Comparison of ENCODE assay signal across 7 cellular contexts in genomic region chr3:43378066-43378935, GRCh38.
DNase-seq lines count a peak whose midpoint lies in the region; ATAC-seq, FAIRE-seq and TF ChIP-seq lines count a peak whose summit lies in the region.

No MANE protein-coding gene starts in this region.

- H3K36me3 ChIP-seq in ascending aorta = no peaks in the 10 kb centered on the region
- H3K36me3 ChIP-seq in HepG2 (replicated peaks in 1 of 2; ENCODE audit: control insufficient read depth in 1 of 2, insufficient read depth in 2 of 2, low read length in 2 of 2) = no peaks in the 10 kb centered on the region

- H3K27ac ChIP-seq in HL-60 (replicated peaks) = no peak overlapping the region
- peak overlapping the region; percentile 62 to 79 for H3K27ac ChIP-seq in ascending aorta
- H3K27ac ChIP-seq in HepG2 (ENCODE audit: extremely low read length, insufficient read depth, low read length) = no peak overlapping the region

- ATAC-seq in GM18867 (IDR thresholded peaks at IDR 0.05; ENCODE audit: unreplicated experiment) (peak; percentile 78), HepG2 (peak; percentile 84)

- BruUV-seq in HepG2 (replicated peaks; lab: Mats Ljungman, UMichigan) = no TSS peak

- 90% methylated on average over 2 of the region's 2 CpGs for WGBS in HepG2 (ENCODE audit: low lambda C conversion rate)

- H3K9me3 ChIP-seq in ascending aorta (no peaks in the 10 kb centered on the region), HepG2 (ENCODE audit: low read length) (no peaks in the 10 kb centered on the region)

- TF ChIP-seq POLR2A in HepG2 (IDR thresholded peaks at IDR 0.05; ENCODE audit: insufficient read depth in 1 of 2, low read depth in 2 of 2, low read length in 2 of 2) = no peak

- no peak overlapping the region for H3K9ac ChIP-seq in HepG2 (ENCODE audit: insufficient read depth, low read depth, low read length)

- H3K27me3 ChIP-seq in HL-60 (ENCODE audit: insufficient read depth, poor library complexity, severe bottlenecking) (no peaks in the 10 kb centered on the region), ascending aorta (no peaks in the 10 kb centered on the region), HepG2 (ENCODE audit: control insufficient read depth in 1 of 2, insufficient read depth in 2 of 2, low read length in 2 of 2) (no peaks in the 10 kb centered on the region)

- H3K4me3 ChIP-seq in HL-60 (replicated peaks; ENCODE audit: insufficient read depth, low read length) (no peak overlapping the region), ascending aorta (no peak overlapping the region), HepG2 (replicated peaks in 1 of 3; ENCODE audit: insufficient read depth in 1 of 3, low read depth in 2 of 3, low read length in 3 of 3) (no peak overlapping the region)

- H4K20me1 ChIP-seq in HepG2 (ENCODE audit: insufficient read depth, low read length) = no peaks in the 10 kb centered on the region

- CTCF ChIA-PET in HepG2 (lab: Yijun Ruan, JAX; ENCODE audit: low intra/inter-chr PET ratio, low total read pairs) = interaction anchor here (1.1 to 2.5 kb wide), 3 partner anchors 107 to 216 kb away, joined by 3 to 10 read pairs (median 5); no protein-coding TSS in a partner anchor

- H3K4me1 ChIP-seq in ascending aorta (peaks cover 4 to 19% of the 10 kb centered on the region in 2 donors), HepG2 (ENCODE audit: insufficient read depth, low read length) (no peaks in the 10 kb centered on the region; the same call in 1 of the 2 replicates)

- TF ChIP-seq EP300 in HepG2 (IDR thresholded peaks at IDR 0.05; ENCODE audit: low read depth in 2 of 2, low read length in 2 of 2) = no peak
- TF ChIP-seq EP300 in HepG2 (CRISPR knock-in tag; IDR thresholded peaks at IDR 0.05; ENCODE audit: borderline replicate concordance) = no peak

- FAIRE-seq in HepG2 (lab: Jason Lieb, UNC) = peak; percentile 49

- in situ Hi-C loops in HepG2 (cut with HindIII; ENCODE audit: extremely low pct_ligation_motif_present, low pct_unique_long_range_greater_than_20kb) = loop anchor here (5.0 kb wide), 1 partner anchor 156 kb away; no protein-coding TSS in a partner anchor

- intact Hi-C loops in ascending aorta (cut with DNase I) (no loop called here), HepG2 (cut with micrococcal nuclease; ENCODE audit: unreplicated experiment) (loop anchor here (1.0 to 2.0 kb wide), 3 partner anchors 155 to 418 kb away; no protein-coding TSS in a partner anchor)

- H2AFZ ChIP-seq in HepG2 (ENCODE audit: low read length) = no peak overlapping the region

- peak in 1 of 2 experiments; percentile 60 for DNase-seq in HL-60 (ENCODE audit: low read depth in 1 of 2, low spot score in 1 of 2)
- peak; percentile 27 to 72 (median 54) for DNase-seq in T-helper 1 cell
- DNase-seq in ascending aorta (ENCODE audit: low spot score in 2 of 2) = no peak
- peak; percentile 31 for DNase-seq in HepG2 (ENCODE audit: low spot score)
- DNase-seq in stimulated activated CD8-positive, alpha-beta memory T cell treated with anti-CD3 and anti-CD28 coated beads, Interleukin-2, amount 100 ng/mL, for 48 hours (ENCODE audit: low read depth in 2 of 2) = peak; percentile 23 to 47
- no peak for DNase-seq in epidermal melanocyte (ENCODE audit: insufficient read length, low spot score)

- TF ChIP-seq RAD21 in HepG2 (CRISPR knock-in tag; IDR thresholded peaks at IDR 0.05) = peak; percentile 68

- POLR2A ChIA-PET in HepG2 (lab: Yijun Ruan, JAX) = no interaction called here

- no peaks in the 10 kb centered on the region for H3K79me2 ChIP-seq in HepG2 (ENCODE audit: insufficient read depth, low read length)

- H3K4me2 ChIP-seq in HepG2 (ENCODE audit: low read depth, low read length) = no peak overlapping the region

- TF ChIP-seq CTCF in HL-60 (IDR thresholded peaks at IDR 0.05; ENCODE audit: insufficient read depth, low read length) (peak; percentile 52), ascending aorta (IDR thresholded peaks at IDR 0.05) (peak; percentile 24 to 40 (median 34)), HepG2 (CRISPR knock-in tag; IDR thresholded peaks at IDR 0.05) (peak; percentile 80)

TF ChIP-seq in HepG2, 621 proteins besides CTCF, POLR2A, EP300 and RAD21 (continues in another document):
- TF ChIP-seq, protein P1, sequence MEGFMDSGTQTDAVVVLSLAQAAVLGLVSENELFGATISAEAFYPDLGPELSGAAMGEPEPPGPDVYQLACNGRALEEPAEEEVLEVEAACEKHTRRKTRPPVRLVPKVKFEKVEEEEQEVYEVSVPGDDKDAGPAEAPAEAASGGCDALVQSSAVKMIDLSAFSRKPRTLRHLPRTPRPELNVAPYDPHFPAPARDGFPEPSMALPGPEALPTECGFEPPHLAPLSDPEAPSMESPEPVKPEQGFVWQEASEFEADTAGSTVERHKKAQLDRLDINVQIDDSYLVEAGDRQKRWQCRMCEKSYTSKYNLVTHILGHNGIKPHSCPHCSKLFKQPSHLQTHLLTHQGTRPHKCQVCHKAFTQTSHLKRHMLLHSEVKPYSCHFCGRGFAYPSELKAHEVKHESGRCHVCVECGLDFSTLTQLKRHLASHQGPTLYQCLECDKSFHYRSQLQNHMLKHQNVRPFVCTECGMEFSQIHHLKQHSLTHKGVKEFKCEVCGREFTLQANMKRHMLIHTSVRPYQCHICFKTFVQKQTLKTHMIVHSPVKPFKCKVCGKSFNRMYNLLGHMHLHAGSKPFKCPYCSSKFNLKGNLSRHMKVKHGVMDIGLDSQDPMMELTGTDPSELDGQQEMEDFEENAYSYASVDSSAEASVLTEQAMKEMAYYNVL (CRISPR knock-in tag; IDR thresholded peaks at IDR 0.05; ENCODE audit: borderline replicate concordance) = no peak
- TF ChIP-seq ZNF317 (CRISPR knock-in tag; IDR thresholded peaks at IDR 0.05) = no peak
- no peak for TF ChIP-seq ZNF33A (CRISPR knock-in tag; IDR thresholded peaks at IDR 0.05; ENCODE audit: borderline replicate concordance)
- TF ChIP-seq NFRKB (IDR thresholded peaks at IDR 0.05) = no peak
- TF ChIP-seq PRMT3 (CRISPR knock-in tag; IDR thresholded peaks at IDR 0.05; ENCODE audit: borderline replicate concordance, low read depth) = no peak
- TF ChIP-seq, protein P2, sequence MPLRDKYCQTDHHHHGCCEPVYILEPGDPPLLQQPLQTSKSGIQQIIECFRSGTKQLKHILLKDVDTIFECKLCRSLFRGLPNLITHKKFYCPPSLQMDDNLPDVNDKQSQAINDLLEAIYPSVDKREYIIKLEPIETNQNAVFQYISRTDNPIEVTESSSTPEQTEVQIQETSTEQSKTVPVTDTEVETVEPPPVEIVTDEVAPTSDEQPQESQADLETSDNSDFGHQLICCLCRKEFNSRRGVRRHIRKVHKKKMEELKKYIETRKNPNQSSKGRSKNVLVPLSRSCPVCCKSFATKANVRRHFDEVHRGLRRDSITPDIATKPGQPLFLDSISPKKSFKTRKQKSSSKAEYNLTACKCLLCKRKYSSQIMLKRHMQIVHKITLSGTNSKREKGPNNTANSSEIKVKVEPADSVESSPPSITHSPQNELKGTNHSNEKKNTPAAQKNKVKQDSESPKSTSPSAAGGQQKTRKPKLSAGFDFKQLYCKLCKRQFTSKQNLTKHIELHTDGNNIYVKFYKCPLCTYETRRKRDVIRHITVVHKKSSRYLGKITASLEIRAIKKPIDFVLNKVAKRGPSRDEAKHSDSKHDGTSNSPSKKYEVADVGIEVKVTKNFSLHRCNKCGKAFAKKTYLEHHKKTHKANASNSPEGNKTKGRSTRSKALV (CRISPR knock-in tag; IDR thresholded peaks at IDR 0.05) = no peak
- TF ChIP-seq ZNF713 (CRISPR knock-in tag; IDR thresholded peaks at IDR 0.05) = no peak
- TF ChIP-seq DNMT1 (CRISPR knock-in tag; IDR thresholded peaks at IDR 0.05) = no peak
- TF ChIP-seq, protein P3, sequence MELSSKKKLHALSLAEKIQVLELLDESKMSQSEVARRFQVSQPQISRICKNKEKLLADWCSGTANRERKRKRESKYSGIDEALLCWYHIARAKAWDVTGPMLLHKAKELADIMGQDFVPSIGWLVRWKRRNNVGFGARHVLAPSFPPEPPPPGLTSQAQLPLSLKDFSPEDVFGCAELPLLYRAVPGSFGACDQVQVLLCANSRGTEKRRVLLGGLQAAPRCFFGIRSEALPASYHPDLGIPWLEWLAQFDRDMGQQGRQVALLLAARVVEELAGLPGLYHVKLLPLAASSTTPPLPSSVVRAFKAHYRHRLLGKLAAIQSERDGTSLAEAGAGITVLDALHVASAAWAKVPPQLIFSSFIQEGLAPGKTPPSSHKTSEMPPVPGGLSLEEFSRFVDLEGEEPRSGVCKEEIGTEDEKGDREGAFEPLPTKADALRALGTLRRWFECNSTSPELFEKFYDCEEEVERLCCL (CRISPR knock-in tag; IDR thresholded peaks at IDR 0.05; ENCODE audit: borderline replicate concordance) = no peak
- 0 out of 4 replicates have a peak, but pooled peaks of 1 of the 2 experiments have one; percentile 27 for TF ChIP-seq HMGXB4 (CRISPR knock-in tag; IDR thresholded peaks at IDR 0.05; ENCODE audit: borderline replicate concordance in 1 of 2, low read depth in 1 of 2)

Comparison
In these comparisons a context has a peak if more than half of its experiments do, and no peak if none do; other contexts are left out.
1. DNase-seq: peak in T-helper 1 cell (5 of 5), HepG2 (single experiment) and stimulated activated CD8-positive, alpha-beta memory T cell treated with anti-CD3 and anti-CD28 coated beads, Interleukin-2, amount 100 ng/mL, for 48 hours (2 of 2); none in ascending aorta (0 of 2) and epidermal melanocyte (single experiment).
2. H3K27ac ChIP-seq: peak in ascending aorta (2 of 2); none in HL-60 (single experiment) and HepG2 (single experiment).
3. Peak in every context shown above with its lines, with median percentiles within 50 percentile points of each other: CTCF ChIP-seq.